Comparison of ENCODE assay signal across 10 cellular contexts in the genomic region with DNA sequence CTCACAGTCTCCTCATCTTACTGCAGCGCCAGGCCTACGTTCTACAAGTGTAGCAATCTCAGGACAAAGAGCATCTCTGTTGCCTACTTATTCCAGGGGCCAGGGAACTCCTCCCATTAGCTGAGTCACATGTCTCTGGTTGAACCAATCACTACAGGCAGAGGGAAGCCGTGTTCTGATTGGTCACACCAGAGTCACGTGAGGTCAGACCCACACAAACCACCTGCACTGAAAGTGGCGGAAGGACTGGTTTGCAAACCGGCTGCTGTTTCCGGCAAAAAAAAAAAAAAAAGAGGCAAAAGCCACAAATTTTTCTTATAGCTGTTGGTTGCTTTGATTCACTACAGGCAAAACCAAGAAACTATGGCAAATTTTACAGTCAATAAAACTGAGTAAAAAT. TPM values are rescaled to one million over a fixed set of nuclear protein-coding genes. Genes with fewer than 3 reads are reported as not detected.
DNase-seq lines count a peak whose midpoint lies in the region; ATAC-seq and TF ChIP-seq lines count a peak whose summit lies in the region.
"Had no signal": no experiment of that assay in that cellular context is flagged by ENCODE, and none has a peak within 500 bp of the region (broad histone marks: within the 10 kb centered on the region; RNA-seq: fewer than 3 reads in every experiment).

No MANE protein-coding gene starts in this region.

- no peaks in the 10 kb centered on the region for H3K36me3 ChIP-seq in mucosa of descending colon (ENCODE audit: low read depth)

- no peak overlapping the region for H3K27ac ChIP-seq in RWPE1
- H3K27ac ChIP-seq: 22Rv1 had no signal

- no peaks in the 10 kb centered on the region for H3K9me3 ChIP-seq in mucosa of descending colon

- intact Hi-C loops in mucosa of descending colon (cut with DNase I, micrococcal nuclease): no loop called here

- H3K4me3 ChIP-seq in mucosa of descending colon: no peak overlapping the region

- no peak for TF ChIP-seq CTCF in RWPE1 (conservative IDR thresholded peaks at IDR 0.05; ENCODE audit: low read depth)
- TF ChIP-seq CTCF in mucosa of descending colon (IDR thresholded peaks at IDR 0.05): no peak

- POLR2A ChIA-PET in RWPE1 (lab: Yijun Ruan, JAX; ENCODE audit: low non-redundant PET): no interaction called here

- H3K4me1 ChIP-seq in mucosa of descending colon (ENCODE audit: low read depth): no peaks in the 10 kb centered on the region

- ATAC-seq in GM21825 (IDR thresholded peaks at IDR 0.05; ENCODE audit: unreplicated experiment) (no peak), GM21528 (IDR thresholded peaks at IDR 0.05; ENCODE audit: low FRiP score, unreplicated experiment) (no peak), mucosa of descending colon (no peak)

- DNase-seq in DMS 273 (lab: John Stamatoyannopoulos, UW; ENCODE audit: unreplicated experiment): peak; percentile 17
- DNase-seq in DMS 273 treated with DMSO at 0.1 percent for 48 hours (lab: John Stamatoyannopoulos, UW): no peak
- peak; percentile 14 for DNase-seq in RWPE1 (ENCODE audit: low spot score)
- DNase-seq in activated effector memory CD4-positive, alpha-beta T cell treated with anti-CD3 and anti-CD28 coated beads, Interleukin-2, amount 50 U/mL, for 16 hours: peak; percentile 71
- DNase-seq in stimulated activated CD4-positive, alpha-beta T cell treated with anti-CD3 and anti-CD28 coated beads, Interleukin-4, amount 100 ng/mL, for 24 hours: peak; percentile 36
- DNase-seq in mucosa of descending colon: no peak
- DNase-seq: foreskin melanocyte had no signal

- CTCF ChIA-PET in RWPE1 (lab: Yijun Ruan, JAX): interaction anchor here (0.8 kb wide), 1 partner anchor 689 kb away, joined by 3 read pairs; no protein-coding TSS in a partner anchor

RNA-seq across cellular contexts. Expression of a gene that starts 21.9 kb away (rescaled TPM):
- total RNA-seq in mucosa of descending colon: 10 to 100 TPM; 25.5 to 47.6 (median 38.2) TPM

Comparison
In these comparisons a context has a peak if more than half of its experiments do, and no peak if none do; other contexts are left out.
1. DNase-seq: peak in DMS 273 (single experiment), RWPE1 (single experiment), activated effector memory CD4-positive, alpha-beta T cell treated with anti-CD3 and anti-CD28 coated beads, Interleukin-2, amount 50 U/mL, for 16 hours (single experiment) and stimulated activated CD4-positive, alpha-beta T cell treated with anti-CD3 and anti-CD28 coated beads, Interleukin-4, amount 100 ng/mL, for 24 hours (single experiment); none in DMS 273 treated with DMSO at 0.1 percent for 48 hours (single experiment) and mucosa of descending colon (0 of 3).